20 cellular contexts compared by ENCODE assay signal in genomic region chr6:122845464-122845863, GRCh38. TPM values are rescaled to one million over a fixed set of nuclear protein-coding genes. Genes with fewer than 3 reads are reported as not detected.
"Had no signal": no experiment of that assay in that cellular context is flagged by ENCODE, and none has a peak within 500 bp of the region (broad histone marks: within the 10 kb centered on the region; RNA-seq: fewer than 3 reads in every experiment).

No MANE protein-coding gene starts in this region.

- DNase-seq: activated CD4-positive, alpha-beta T cell treated with anti-CD3 and anti-CD28 coated beads, Interleukin-2, amount 10 ng/mL, durations not matched to agents 7 days and 5 days; activated CD8-positive, alpha-beta T cell treated with anti-CD3 and anti-CD28 coated beads, Interleukin-2, amount 10 ng/mL, durations not matched to agents 7 days and 5 days; activated effector memory CD4-positive, alpha-beta T cell treated with Interleukin-2 at 50 U/mL for 16 hours; activated naive CD4-positive, alpha-beta T cell treated with anti-CD3 and anti-CD28 coated beads, Interleukin-2, amount 10 ng/mL, durations not matched to agents 7 days and 5 days; activated naive CD8-positive, alpha-beta T cell treated with anti-CD3 and anti-CD28 coated beads, Interleukin-2, amount 50 U/mL, for 24 hours; activated T-cell treated with anti-CD3 and anti-CD28 coated beads, Interleukin-2, amount 50 U/mL, for 48 hours; aorta; effector CD8-positive, alpha-beta T cell; lower lobe of right lung; naive B cell; ovary; right lobe of liver; stimulated activated CD4-positive, alpha-beta T cell treated with anti-CD3 and anti-CD28 coated beads, Interleukin-15, amount 100 ng/mL, for 24 hours; stimulated activated CD4-positive, alpha-beta T cell treated with anti-CD3 and anti-CD28 coated beads, Interleukin-2, amount 100 ng/mL, for 48 hours; stimulated activated naive CD8-positive, alpha-beta T cell treated with anti-CD3 and anti-CD28 coated beads, Interleukin-15, amount 100 ng/mL, for 72 hours; upper lobe of left lung had no signal

- H3K4me3 ChIP-seq: esophagus muscularis mucosa, lower lobe of right lung, neural progenitor cell, ovary, right lobe of liver, suprapubic skin, upper lobe of left lung had no signal

- H3K4me1 Mint-ChIP-seq: activated CD4-positive, alpha-beta T cell treated with anti-CD3 and anti-CD28 coated beads, Interleukin-2, amount 10 ng/mL, durations not matched to agents 7 days and 5 days; activated naive CD4-positive, alpha-beta T cell treated with anti-CD3 and anti-CD28 coated beads, Interleukin-2, amount 10 ng/mL, durations not matched to agents 7 days and 5 days; activated naive CD8-positive, alpha-beta T cell treated with anti-CD3 and anti-CD28 coated beads, Interleukin-2, amount 50 U/mL, for 24 hours; naive B cell; neural progenitor cell; stimulated activated naive CD8-positive, alpha-beta T cell treated with anti-CD3 and anti-CD28 coated beads, Interleukin-15, amount 100 ng/mL, for 72 hours had no signal

- H3K4me1 ChIP-seq: esophagus muscularis mucosa, lower lobe of right lung, neural progenitor cell, right lobe of liver, suprapubic skin, upper lobe of left lung had no signal

- H3K9ac ChIP-seq: neural progenitor cell had no signal

- H3K27ac ChIP-seq: esophagus muscularis mucosa, lower lobe of right lung, neural progenitor cell, ovary, right lobe of liver, suprapubic skin, upper lobe of left lung had no signal

- H2AFZ ChIP-seq: neural progenitor cell had no signal

- H3K36me3 ChIP-seq: esophagus muscularis mucosa, lower lobe of right lung, neural progenitor cell, ovary, right lobe of liver, suprapubic skin, upper lobe of left lung had no signal

- H3K27me3 Mint-ChIP-seq: activated CD4-positive, alpha-beta T cell treated with anti-CD3 and anti-CD28 coated beads, Interleukin-2, amount 10 ng/mL, durations not matched to agents 7 days and 5 days; activated naive CD8-positive, alpha-beta T cell treated with anti-CD3 and anti-CD28 coated beads, Interleukin-2, amount 50 U/mL, for 24 hours had no signal

- H3K9me3 Mint-ChIP-seq: activated CD4-positive, alpha-beta T cell treated with anti-CD3 and anti-CD28 coated beads, Interleukin-2, amount 10 ng/mL, durations not matched to agents 7 days and 5 days; activated naive CD4-positive, alpha-beta T cell treated with anti-CD3 and anti-CD28 coated beads, Interleukin-2, amount 10 ng/mL, durations not matched to agents 7 days and 5 days; activated naive CD8-positive, alpha-beta T cell treated with anti-CD3 and anti-CD28 coated beads, Interleukin-2, amount 50 U/mL, for 24 hours; stimulated activated naive CD8-positive, alpha-beta T cell treated with anti-CD3 and anti-CD28 coated beads, Interleukin-15, amount 100 ng/mL, for 72 hours; T-helper 1 cell treated with Interleukin-12 subunit alpha and Interleukin-12 subunit beta and Interleukin-4 antibody, amounts not matched to agents 30 μg/mL and 1 μg/mL, for 36 hours had no signal

- H3K4me2 ChIP-seq: neural progenitor cell had no signal

- H3K9me3 ChIP-seq: esophagus muscularis mucosa, lower lobe of right lung, ovary, right lobe of liver, suprapubic skin, upper lobe of left lung had no signal

- H3K4me3 Mint-ChIP-seq: activated CD4-positive, alpha-beta T cell treated with anti-CD3 and anti-CD28 coated beads, Interleukin-2, amount 10 ng/mL, durations not matched to agents 7 days and 5 days; activated CD8-positive, alpha-beta T cell treated with anti-CD3 and anti-CD28 coated beads, Interleukin-2, amount 10 ng/mL, durations not matched to agents 7 days and 5 days; activated naive CD4-positive, alpha-beta T cell treated with anti-CD3 and anti-CD28 coated beads, Interleukin-2, amount 10 ng/mL, durations not matched to agents 7 days and 5 days; activated naive CD8-positive, alpha-beta T cell treated with anti-CD3 and anti-CD28 coated beads, Interleukin-2, amount 50 U/mL, for 24 hours; naive B cell; neural progenitor cell; stimulated activated naive CD8-positive, alpha-beta T cell treated with anti-CD3 and anti-CD28 coated beads, Interleukin-15, amount 100 ng/mL, for 72 hours; T-helper 1 cell treated with Interleukin-12 subunit alpha and Interleukin-12 subunit beta and Interleukin-4 antibody, amounts not matched to agents 30 μg/mL and 1 μg/mL, for 36 hours had no signal

- H3K27me3 ChIP-seq: esophagus muscularis mucosa, neural progenitor cell, ovary, right lobe of liver, suprapubic skin, upper lobe of left lung had no signal

- H3K36me3 Mint-ChIP-seq: activated naive CD4-positive, alpha-beta T cell treated with anti-CD3 and anti-CD28 coated beads, Interleukin-2, amount 10 ng/mL, durations not matched to agents 7 days and 5 days; naive B cell had no signal

- H3K27ac Mint-ChIP-seq: activated CD4-positive, alpha-beta T cell treated with anti-CD3 and anti-CD28 coated beads, Interleukin-2, amount 10 ng/mL, durations not matched to agents 7 days and 5 days; activated CD8-positive, alpha-beta T cell treated with anti-CD3 and anti-CD28 coated beads, Interleukin-2, amount 10 ng/mL, durations not matched to agents 7 days and 5 days; activated naive CD4-positive, alpha-beta T cell treated with anti-CD3 and anti-CD28 coated beads, Interleukin-2, amount 10 ng/mL, durations not matched to agents 7 days and 5 days; activated naive CD8-positive, alpha-beta T cell treated with anti-CD3 and anti-CD28 coated beads, Interleukin-2, amount 50 U/mL, for 24 hours; neural progenitor cell; stimulated activated naive CD8-positive, alpha-beta T cell treated with anti-CD3 and anti-CD28 coated beads, Interleukin-15, amount 100 ng/mL, for 72 hours; T-helper 1 cell treated with Interleukin-12 subunit alpha and Interleukin-12 subunit beta and Interleukin-4 antibody, amounts not matched to agents 30 μg/mL and 1 μg/mL, for 36 hours had no signal

RNA-seq across cellular contexts. Expression of gene SMPDL3A, which starts 56.4 kb away (rescaled TPM):
- total RNA-seq: activated CD8-positive, alpha-beta T cell treated with anti-CD3 and anti-CD28 coated beads, Interleukin-2, amount 10 ng/mL, durations not matched to agents 7 days and 5 days had no signal
